ENCODE assay signal across 8 cellular contexts in the genomic region with DNA sequence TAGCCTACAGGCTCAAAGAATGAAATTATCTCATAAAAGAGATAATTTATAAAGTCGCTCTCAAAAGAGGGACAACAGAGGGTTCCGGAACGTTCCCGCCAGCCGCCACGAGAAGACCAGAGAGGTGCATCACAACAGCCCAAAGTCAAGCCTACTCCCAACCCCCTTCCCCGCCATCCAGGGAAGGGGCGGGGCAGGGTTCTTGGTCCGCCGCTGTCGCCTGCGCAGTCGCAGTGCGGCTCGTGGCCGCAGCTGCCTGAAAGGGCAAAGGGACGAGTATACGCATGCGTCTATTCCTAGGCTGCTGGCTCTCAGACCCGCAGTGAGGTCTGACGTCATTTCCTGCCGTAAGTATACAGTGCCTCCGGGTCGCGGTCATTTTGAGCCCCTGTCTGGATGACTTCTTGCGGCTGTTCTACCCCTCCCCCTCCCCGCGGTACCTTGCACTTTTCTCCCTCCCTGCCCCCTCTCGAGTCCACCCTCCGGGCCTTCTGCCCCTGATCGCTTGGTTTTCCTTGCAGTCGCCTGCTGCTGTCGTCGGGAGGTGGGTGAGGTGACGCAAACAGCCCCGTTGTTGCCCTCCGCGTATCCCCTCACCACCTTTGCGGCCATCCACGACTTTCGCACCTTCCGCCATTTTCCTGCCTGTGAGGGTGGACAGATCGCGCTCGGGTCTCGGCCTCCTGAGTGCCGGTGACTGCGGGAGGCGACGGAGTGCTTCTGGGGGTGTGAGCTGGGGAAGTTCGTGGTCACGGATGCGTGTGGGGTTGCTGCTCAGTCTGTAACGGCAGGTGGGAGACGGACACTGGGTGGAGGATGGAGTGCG. TPM values are rescaled to one million over a fixed set of nuclear protein-coding genes. Genes with fewer than 3 reads are reported as not detected.
DNase-seq lines count a peak whose midpoint lies in the region; ATAC-seq and TF ChIP-seq lines count a peak whose summit lies in the region.

TSS of gene OCIAD1 (plus strand) at position 383 of the 826 bp plus-strand sequence. CDS start 1,537 bp downstream, outside the sequence.

- peak within 1 kb of the TSS; percentile 99 for H3K27ac Mint-ChIP-seq in activated CD4-positive, alpha-beta memory T cell treated with anti-CD3 and anti-CD28 coated beads for 36 hours

- H3K4me1 Mint-ChIP-seq in activated CD4-positive, alpha-beta memory T cell treated with anti-CD3 and anti-CD28 coated beads for 36 hours (ENCODE audit: low read depth): peaks cover 19% of the 10 kb centered on the region

- H3K36me3 Mint-ChIP-seq in activated CD4-positive, alpha-beta memory T cell treated with anti-CD3 and anti-CD28 coated beads for 36 hours: peaks cover 14% of the 10 kb centered on the region

- TF ChIP-seq CTCF in dorsolateral prefrontal cortex (IDR thresholded peaks at IDR 0.05 in 54 of 56, conservative IDR thresholded peaks at IDR 0.05 in 2 of 56; ENCODE audit: low read depth in 1 of 56, partially characterized antibody in 56 of 56) (peak in 28 of 56 donors; percentile 6 to 44 (median 24)), liver (IDR thresholded peaks at IDR 0.05; ENCODE audit: low read depth, low read length, missing input control) (no peak)

- intact Hi-C loops in activated CD4-positive, alpha-beta memory T cell treated with anti-CD3 and anti-CD28 coated beads for 36 hours (cut with micrococcal nuclease): loop anchor here (1.0 to 10.0 kb wide), 6 partner anchors 8 to 490 kb away; partner anchors contain the start of genes FRYL, OCIAD2 and SLAIN2
- intact Hi-C loops in dorsolateral prefrontal cortex (cut with DNase I): loop anchor here (2.0 to 10.0 kb wide), 5 partner anchors 50 to 384 kb away; partner anchors contain the start of gene FRYL (in 1 of the 2)

- H3K36me3 ChIP-seq in liver (ENCODE audit: control insufficient read depth in 4 of 4, insufficient read depth in 3 of 4, low read depth in 1 of 4, low read length in 3 of 4): peaks cover 3 to 14% (median 4%) of the 10 kb centered on the region in 4 donors

- H3K27me3 ChIP-seq in dorsolateral prefrontal cortex (no peaks in the 10 kb centered on the region), liver (ENCODE audit: control insufficient read depth in 4 of 4, insufficient read depth in 4 of 4, low read length in 3 of 4) (no peaks in the 10 kb centered on the region)

- DNase-seq in CD1c-positive myeloid dendritic cell (ENCODE audit: extremely low spot score) (peak; percentile 99), NCI-H82 treated with DMSO at 0.1 percent for 48 hours (lab: John Stamatoyannopoulos, UW; ENCODE audit: unreplicated experiment) (peak; percentile 98), dorsolateral prefrontal cortex (peak; percentile 96 to 99 (median 98))
- DNase-seq in activated CD4-positive, alpha-beta memory T cell treated with anti-CD3 and anti-CD28 coated beads for 36 hours: peak; percentile 97
- DNase-seq in stimulated activated CD4-positive, alpha-beta T cell treated with anti-CD3 and anti-CD28 coated beads, Interleukin-4, amount 100 ng/mL, for 24 hours: peak; percentile 96

- CTCF ChIA-PET in activated CD4-positive, alpha-beta memory T cell treated with anti-CD3 and anti-CD28 coated beads for 36 hours (lab: Charles Lee): interaction anchor here (0.9 to 1.5 kb wide), 3 partner anchors 11 to 253 kb away, joined by 3 to 4 read pairs (median 3); no protein-coding TSS in a partner anchor

- H3K9ac ChIP-seq in liver (ENCODE audit: low read depth in 1 of 2, low read length in 2 of 2): peak within 1 kb of the TSS; percentile 94 to 96

- under 1% methylated on average over 56 of the region's 56 CpGs for whole genome bisulfite sequencing in liver

- peaks cover 2% of the 10 kb centered on the region for H3K27me3 Mint-ChIP-seq in activated CD4-positive, alpha-beta memory T cell treated with anti-CD3 and anti-CD28 coated beads for 36 hours

- POLR2A ChIA-PET in activated CD4-positive, alpha-beta memory T cell treated with anti-CD3 and anti-CD28 coated beads for 36 hours (lab: Charles Lee): interaction anchor here (1.0 to 1.9 kb wide), 2 partner anchors 50 to 76 kb away, joined by 5 to 19 read pairs; partner anchors contain the start of genes FRYL and OCIAD2

- ATAC-seq in GM19438 (IDR thresholded peaks at IDR 0.05; ENCODE audit: low read depth, unreplicated experiment): peak; percentile 99
- ATAC-seq in HG03575 (IDR thresholded peaks at IDR 0.05; ENCODE audit: extremely low read depth, insufficient number of reproducible peaks, low FRiP score, unreplicated experiment): peak; percentile 99

- no peaks in the 10 kb centered on the region for H3K9me3 ChIP-seq in liver (ENCODE audit: control insufficient read depth in 4 of 4, low read length in 3 of 4)

- H3K27ac ChIP-seq in dorsolateral prefrontal cortex: peak within 1 kb of the TSS; percentile 76 to 99 (median 94)
- peak within 1 kb of the TSS; percentile 92 to 96 for H3K27ac ChIP-seq in liver (ENCODE audit: low read depth in 1 of 2, low read length in 2 of 2)

- no peaks in the 10 kb centered on the region for H3K9me3 Mint-ChIP-seq in activated CD4-positive, alpha-beta memory T cell treated with anti-CD3 and anti-CD28 coated beads for 36 hours

- peak; percentile 34 to 52 for TF ChIP-seq RAD21 in liver (IDR thresholded peaks at IDR 0.05)

- H3K4me3 ChIP-seq in dorsolateral prefrontal cortex (peak within 1 kb of the TSS; percentile 63 to 99 (median 88)), liver (ENCODE audit: low read depth in 1 of 3, low read length in 3 of 3) (peak within 1 kb of the TSS; percentile 63 to 97 (median 94))

- H3K4me1 ChIP-seq in liver (ENCODE audit: control insufficient read depth in 4 of 4, insufficient read depth in 4 of 4, low read length in 3 of 4): peaks cover 0 to 9% (median 0%) of the 10 kb centered on the region in 4 donors

- peak within 1 kb of the TSS; percentile 100 for H3K4me3 Mint-ChIP-seq in activated CD4-positive, alpha-beta memory T cell treated with anti-CD3 and anti-CD28 coated beads for 36 hours

TF ChIP-seq in liver, 16 proteins besides CTCF, POLR2A, EP300 and RAD21 (continues in another document):
- no peak for TF ChIP-seq EGR1 (IDR thresholded peaks at IDR 0.05; ENCODE audit: low read depth in 2 of 2)
- peak; percentile 62 for TF ChIP-seq NR2F2 (IDR thresholded peaks at IDR 0.05)
- peak in 1 of 2 donors; percentile 82 for TF ChIP-seq JUND (IDR thresholded peaks at IDR 0.05)
- peak; percentile 45 for TF ChIP-seq FOXA1 (IDR thresholded peaks at IDR 0.05)
- peak; percentile 54 for TF ChIP-seq ZBTB33 (IDR thresholded peaks at IDR 0.05)
- TF ChIP-seq, protein P1, sequence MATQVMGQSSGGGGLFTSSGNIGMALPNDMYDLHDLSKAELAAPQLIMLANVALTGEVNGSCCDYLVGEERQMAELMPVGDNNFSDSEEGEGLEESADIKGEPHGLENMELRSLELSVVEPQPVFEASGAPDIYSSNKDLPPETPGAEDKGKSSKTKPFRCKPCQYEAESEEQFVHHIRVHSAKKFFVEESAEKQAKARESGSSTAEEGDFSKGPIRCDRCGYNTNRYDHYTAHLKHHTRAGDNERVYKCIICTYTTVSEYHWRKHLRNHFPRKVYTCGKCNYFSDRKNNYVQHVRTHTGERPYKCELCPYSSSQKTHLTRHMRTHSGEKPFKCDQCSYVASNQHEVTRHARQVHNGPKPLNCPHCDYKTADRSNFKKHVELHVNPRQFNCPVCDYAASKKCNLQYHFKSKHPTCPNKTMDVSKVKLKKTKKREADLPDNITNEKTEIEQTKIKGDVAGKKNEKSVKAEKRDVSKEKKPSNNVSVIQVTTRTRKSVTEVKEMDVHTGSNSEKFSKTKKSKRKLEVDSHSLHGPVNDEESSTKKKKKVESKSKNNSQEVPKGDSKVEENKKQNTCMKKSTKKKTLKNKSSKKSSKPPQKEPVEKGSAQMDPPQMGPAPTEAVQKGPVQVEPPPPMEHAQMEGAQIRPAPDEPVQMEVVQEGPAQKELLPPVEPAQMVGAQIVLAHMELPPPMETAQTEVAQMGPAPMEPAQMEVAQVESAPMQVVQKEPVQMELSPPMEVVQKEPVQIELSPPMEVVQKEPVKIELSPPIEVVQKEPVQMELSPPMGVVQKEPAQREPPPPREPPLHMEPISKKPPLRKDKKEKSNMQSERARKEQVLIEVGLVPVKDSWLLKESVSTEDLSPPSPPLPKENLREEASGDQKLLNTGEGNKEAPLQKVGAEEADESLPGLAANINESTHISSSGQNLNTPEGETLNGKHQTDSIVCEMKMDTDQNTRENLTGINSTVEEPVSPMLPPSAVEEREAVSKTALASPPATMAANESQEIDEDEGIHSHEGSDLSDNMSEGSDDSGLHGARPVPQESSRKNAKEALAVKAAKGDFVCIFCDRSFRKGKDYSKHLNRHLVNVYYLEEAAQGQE (IDR thresholded peaks at IDR 0.05): peak; percentile 54
- peak; percentile 61 to 72 for TF ChIP-seq RXRA (IDR thresholded peaks at IDR 0.05)
- TF ChIP-seq TAF1 (conservative IDR thresholded peaks at IDR 0.05): no peak
- no peak for TF ChIP-seq ATF3 (IDR thresholded peaks at IDR 0.05)
- TF ChIP-seq MAX (IDR thresholded peaks at IDR 0.05): peak; percentile 77
- peak; percentile 61 for TF ChIP-seq FOXA2 (IDR thresholded peaks at IDR 0.05)
- TF ChIP-seq YY1 (IDR thresholded peaks at IDR 0.05): peak; percentile 97
- peak; percentile 59 to 61 for TF ChIP-seq HNF4A (conservative IDR thresholded peaks at IDR 0.05)

RNA-seq across cellular contexts. Expression of gene OCIAD1, which starts in this region (rescaled TPM):
- 100 to 1,000 TPM; 100 to 107 TPM for total RNA-seq in activated CD4-positive, alpha-beta memory T cell treated with anti-CD3 and anti-CD28 coated beads for 36 hours
- total RNA-seq in dorsolateral prefrontal cortex (100 to 1,000 TPM; 135 to 352 (median 263) TPM), liver (10 to 100 TPM; 52.4 to 64.9 TPM)
- polyA plus RNA-seq in liver: 100 to 1,000 TPM; 100 to 114 TPM

Comparison
In these comparisons a context has a peak if more than half of its experiments do, and no peak if none do; other contexts are left out.
1. Peak in every context shown above with its lines: DNase-seq, ATAC-seq, H3K4me3 ChIP-seq and H3K27ac ChIP-seq.